20 cellular contexts compared by ENCODE assay signal in the genomic region with DNA sequence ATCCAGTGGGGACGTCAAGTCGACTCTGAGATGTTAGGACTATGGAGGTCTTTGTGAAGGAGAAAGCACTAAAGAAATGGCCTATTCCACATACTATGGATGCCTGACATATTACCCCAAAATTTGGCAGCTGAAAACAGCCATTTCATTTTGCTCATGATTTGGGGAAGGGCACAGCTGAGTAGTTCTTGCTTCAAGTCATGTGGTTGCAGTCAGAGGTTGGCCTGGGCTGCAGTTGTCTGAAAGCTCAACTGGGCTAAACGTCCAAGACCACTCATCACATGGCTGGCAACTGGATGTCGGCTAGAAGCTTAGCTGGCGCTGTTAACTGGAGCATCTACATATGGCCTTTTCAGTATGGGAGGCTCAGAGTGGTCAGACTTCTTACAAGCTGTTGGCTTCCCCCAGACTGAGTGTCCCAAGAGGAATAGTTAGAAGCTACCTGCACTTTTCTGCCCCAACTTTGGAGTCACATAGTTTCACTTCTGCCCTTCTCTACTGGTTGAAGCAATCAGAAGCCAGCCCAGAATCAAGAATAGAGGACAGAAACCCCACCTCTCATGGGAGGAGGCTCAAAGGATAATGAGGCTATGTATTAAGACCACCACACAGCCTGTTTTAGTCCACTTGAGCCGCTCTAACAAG. TPM values are rescaled to one million over a fixed set of nuclear protein-coding genes. Genes with fewer than 3 reads are reported as not detected.
A peak's percentile ranks its signal among the peaks of the same experiment; 100 is the strongest.
DNase-seq lines count a peak whose midpoint lies in the region; TF ChIP-seq lines count a peak whose summit lies in the region.
"Had no signal": no experiment of that assay in that cellular context is flagged by ENCODE, and none has a peak within 500 bp of the region (broad histone marks: within the 10 kb centered on the region; RNA-seq: fewer than 3 reads in every experiment).

No MANE protein-coding gene starts in this region.

- peak overlapping the region; percentile 11 for H3K4me2 ChIP-seq in SU-DHL-6 (ENCODE audit: low read depth, low read length, poor library complexity, severe bottlenecking)
- H3K4me2 ChIP-seq: A549 had no signal

- no peak overlapping the region for H3K4me3 ChIP-seq in SU-DHL-6 (ENCODE audit: insufficient read depth, low read length, poor library complexity, severe bottlenecking)
- H3K4me3 ChIP-seq: A549 had no signal

- no peak overlapping the region for H2AFZ ChIP-seq in SU-DHL-6 (ENCODE audit: low read depth, low read length, severe bottlenecking)

- no peak for TF ChIP-seq CTCF in SU-DHL-6 (IDR thresholded peaks at IDR 0.05; ENCODE audit: insufficient read depth, low read length, poor library complexity, severe bottlenecking)
- TF ChIP-seq CTCF in GM10266 (IDR thresholded peaks at IDR 0.05; ENCODE audit: control insufficient read depth, insufficient read depth, low read depth, missing control alignments), result no peak

- H3K79me2 ChIP-seq in SU-DHL-6 (ENCODE audit: insufficient read depth, low read length), result no peaks in the 10 kb centered on the region

- no peaks in the 10 kb centered on the region for H3K27me3 ChIP-seq in SU-DHL-6 (ENCODE audit: low read length)

- peak; percentile 8 for DNase-seq in activated effector memory CD4-positive, alpha-beta T cell treated with anti-CD3 and anti-CD28 coated beads, Interleukin-2, amount 50 U/mL, for 16 hours
- no peak for DNase-seq in activated effector memory CD4-positive, alpha-beta T cell treated with Interleukin-2 at 50 U/mL for 16 hours
- peak; percentile 19 for DNase-seq in myocyte (ENCODE audit: low read depth)
- no peak for DNase-seq in 8988T
- DNase-seq in Kasumi-1 (lab: John Stamatoyannopoulos, UW), result no peak
- no peak for DNase-seq in GM10266 (ENCODE audit: extremely low spot score)
- DNase-seq in activated CD4-positive, alpha-beta T cell treated with anti-CD3 and anti-CD28 coated beads, Interleukin-2, amount 50 U/mL, for 4 hours, result no peak
- DNase-seq: C1 segment of cervical spinal cord, GF-D8, H7, IMR-90, NCI-H1048, NCI-H146, NCI-H2081, NCI-H510A, NCI-H774, SHP77 treated with DMSO at 0.1 percent for 48 hours, SW 1271 had no signal

- H3F3A ChIP-seq in SU-DHL-6 (ENCODE audit: insufficient read depth), result 0 out of 2 replicates have a peak, but pooled peaks cover 4% of the 10 kb centered on the region

- no peak overlapping the region for H3K9ac ChIP-seq in SU-DHL-6 (ENCODE audit: low read length)

- no peaks in the 10 kb centered on the region for H3K36me3 ChIP-seq in SU-DHL-6 (ENCODE audit: low read length)

- H4K20me1 ChIP-seq in SU-DHL-6 (ENCODE audit: low read depth, low read length), result no peaks in the 10 kb centered on the region

- no peaks in the 10 kb centered on the region for H3K9me3 ChIP-seq in SU-DHL-6 (ENCODE audit: insufficient read depth, low read length)
- H3K9me3 ChIP-seq: A549 had no signal

- no peaks in the 10 kb centered on the region for H3K9me2 ChIP-seq in SU-DHL-6 (replicated peaks; ENCODE audit: insufficient read depth, low read length)

- peak overlapping the region; percentile 8 for H3K27ac ChIP-seq in SU-DHL-6 (ENCODE audit: low read depth, low read length)
- H3K27ac ChIP-seq: A549 had no signal

RNA-seq across cellular contexts. Expression of gene SLC35C1, which starts 14.1 kb away (rescaled TPM):
- 6.4 and 6.9 TPM in 2 replicates for total RNA-seq in myocyte
- polyA plus RNA-seq in myocyte (2012), result 16.9 TPM

RNA-seq across cellular contexts. Expression of gene CRY2, which starts 28.2 kb away (rescaled TPM):
- 13.5 and 20.0 TPM in 2 replicates for total RNA-seq in myocyte
- 13.2 TPM for polyA plus RNA-seq in myocyte (2012)

Comparison
In these comparisons a context has a peak if more than half of its experiments do, and no peak if none do; other contexts are left out.
1. DNase-seq: peak in activated effector memory CD4-positive, alpha-beta T cell treated with anti-CD3 and anti-CD28 coated beads, Interleukin-2, amount 50 U/mL, for 16 hours (single experiment) and myocyte (single experiment); none in activated effector memory CD4-positive, alpha-beta T cell treated with Interleukin-2 at 50 U/mL for 16 hours (single experiment), 8988T (single experiment), Kasumi-1 (0 of 2), GM10266 (single experiment) and activated CD4-positive, alpha-beta T cell treated with anti-CD3 and anti-CD28 coated beads, Interleukin-2, amount 50 U/mL, for 4 hours (0 of 2).